Comparison of ENCODE assay signal across 8 cellular contexts in the genomic region with DNA sequence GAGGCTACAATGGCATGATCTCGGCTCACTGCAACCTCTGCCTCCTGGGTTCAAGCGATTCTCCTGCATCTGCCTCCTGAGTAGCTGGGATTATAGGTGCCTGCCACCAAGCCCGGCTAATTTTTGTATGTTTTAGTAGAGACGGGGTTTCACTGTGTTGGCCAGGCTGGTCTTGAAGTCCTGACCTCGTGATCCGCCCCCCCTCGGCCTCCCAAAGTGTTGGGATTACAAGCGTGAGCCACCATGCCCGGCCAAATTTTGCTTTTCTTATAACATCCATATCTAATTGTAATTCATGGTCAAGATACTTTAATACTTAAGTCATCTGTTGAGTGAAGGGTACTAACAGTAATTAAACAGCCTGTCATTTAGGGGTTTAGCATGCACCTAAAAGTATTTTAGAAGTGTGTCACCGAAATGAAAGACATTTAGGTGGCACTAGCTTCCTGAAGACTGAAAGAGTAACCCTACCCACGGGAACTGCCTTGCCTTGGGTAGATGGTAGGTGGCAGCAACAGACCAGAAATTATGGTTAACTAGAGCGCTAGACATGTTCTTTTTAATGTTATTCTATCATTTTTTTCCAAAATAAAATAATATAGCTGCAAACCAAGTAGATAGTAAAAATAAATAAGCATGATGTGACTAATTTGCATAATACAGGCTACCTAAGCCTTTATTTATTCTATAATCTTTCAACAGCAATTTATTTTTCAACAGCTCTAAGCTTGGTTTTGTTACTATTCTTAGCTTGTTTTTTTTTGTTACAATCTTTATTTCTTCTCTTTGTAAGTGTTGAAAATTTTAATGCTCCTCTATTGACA. TPM values are rescaled to one million over a fixed set of nuclear protein-coding genes. Genes with fewer than 3 reads are reported as not detected.
DNase-seq lines count a peak whose midpoint lies in the region; ATAC-seq and FAIRE-seq lines count a peak whose summit lies in the region.

No MANE protein-coding gene starts in this region.

- in situ Hi-C loops in KBM-7 (cut with MboI; ENCODE audit: low pct_unique_long_range_greater_than_20kb, low sequenced_read_pairs) = no loop called here

- no peak overlapping the region for H3K4me3 ChIP-seq in small intestine (ENCODE audit: low read depth in 1 of 2, low read length in 2 of 2)

- ATAC-seq in GM19395 (IDR thresholded peaks at IDR 0.05; ENCODE audit: unreplicated experiment) (peak; percentile 59), HG02840 (IDR thresholded peaks at IDR 0.05; ENCODE audit: low FRiP score, unreplicated experiment) (no peak)

- no peaks in the 10 kb centered on the region for H3K27me3 ChIP-seq in small intestine (ENCODE audit: control insufficient read depth in 2 of 2, insufficient read depth in 2 of 2, low read length in 2 of 2)

- H3K27ac ChIP-seq in small intestine (ENCODE audit: low read depth in 1 of 2, low read length in 1 of 2) = no peak overlapping the region

- peak; percentile 78 for DNase-seq in DMS 273 (lab: John Stamatoyannopoulos, UW; ENCODE audit: unreplicated experiment)
- DNase-seq in KBM-7 = peak; percentile 56
- peak; percentile 91 for DNase-seq in SHP77 treated with DMSO at 0.1 percent for 48 hours (lab: John Stamatoyannopoulos, UW)
- peak; percentile 73 for DNase-seq in astrocyte of the hippocampus (ENCODE audit: low read depth, low spot score)
- DNase-seq in hepatic stellate cell (ENCODE audit: low spot score) = peak; percentile 50
- peak; percentile 50 for DNase-seq in small intestine

- 59 to 68% (median 66%) methylated on average over 12 of the region's 12 CpGs for WGBS in small intestine, 3 donors

- no peaks in the 10 kb centered on the region for H3K9me3 ChIP-seq in small intestine (ENCODE audit: control insufficient read depth, low read depth)

- no peaks in the 10 kb centered on the region for H3K36me3 ChIP-seq in small intestine (ENCODE audit: control insufficient read depth in 2 of 2, insufficient read depth in 2 of 2, low read length in 2 of 2)

- H3K4me1 ChIP-seq in small intestine (ENCODE audit: control insufficient read depth in 2 of 2, insufficient read depth in 1 of 2, low read depth in 1 of 2, low read length in 1 of 2) = peaks cover 0 to 4% of the 10 kb centered on the region in 2 donors

- FAIRE-seq in small intestine (lab: Jason Lieb, UNC) = no peak

RNA-seq across cellular contexts. Expression of a gene that starts 8.6 kb away (rescaled TPM):
- polyA plus RNA-seq in small intestine = 10 to 100 TPM; 12.7 to 17.3 (median 13.2) TPM
